ENCODE assay signal across 9 cellular contexts in the genomic region with DNA sequence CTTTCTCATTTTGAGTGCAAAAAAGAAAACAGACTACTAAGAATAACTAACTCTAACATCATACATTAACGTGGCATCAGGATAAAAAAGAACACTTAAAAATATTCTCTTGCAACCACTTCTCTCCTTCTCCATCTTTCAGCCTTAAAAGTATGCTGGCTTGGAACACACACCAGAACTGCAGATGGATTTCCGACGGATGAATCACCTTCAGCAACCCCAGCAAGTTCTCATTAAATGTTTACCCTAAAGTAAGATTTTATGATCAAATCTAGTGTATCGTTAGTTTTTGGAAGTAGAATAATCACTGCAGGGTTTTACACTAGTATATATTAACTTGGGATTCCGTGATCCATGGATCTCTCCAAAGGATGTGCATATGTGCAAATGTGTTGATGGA. TPM values are rescaled to one million over a fixed set of nuclear protein-coding genes. Genes with fewer than 3 reads are reported as not detected.
DNase-seq lines count a peak whose midpoint lies in the region; ATAC-seq, FAIRE-seq and TF ChIP-seq lines count a peak whose summit lies in the region.
"Had no signal": no experiment of that assay in that cellular context is flagged by ENCODE, and none has a peak within 500 bp of the region (broad histone marks: within the 10 kb centered on the region; RNA-seq: fewer than 3 reads in every experiment).

No MANE protein-coding gene starts in this region.

- no peak for TF ChIP-seq CTCF in activated CD8-positive, alpha-beta T cell treated with anti-CD3 and anti-CD28 coated beads for 36 hours (IDR thresholded peaks at IDR 0.05)
- no peak for TF ChIP-seq CTCF in type B pancreatic cell (conservative IDR thresholded peaks at IDR 0.05)
- TF ChIP-seq CTCF in D721Med (IDR thresholded peaks at IDR 0.05; ENCODE audit: insufficient read depth, missing control alignments): no peak

- no peak for FAIRE-seq in D721Med (lab: Jason Lieb, UNC)

- CTCF ChIA-PET in activated CD8-positive, alpha-beta T cell treated with anti-CD3 and anti-CD28 coated beads for 36 hours (lab: Charles Lee): interaction anchor here (0.8 to 4.4 kb wide), 9 partner anchors 12 to 220 kb away, joined by 3 to 29 read pairs (median 3); a partner anchor contains a TSS

- ATAC-seq in activated CD8-positive, alpha-beta T cell treated with anti-CD3 and anti-CD28 coated beads for 36 hours: no peak
- no peak for ATAC-seq in HG03045 (IDR thresholded peaks at IDR 0.05; ENCODE audit: unreplicated experiment)

- peaks cover 55% of the 10 kb centered on the region for H3K4me1 Mint-ChIP-seq in activated naive CD4-positive, alpha-beta T cell treated with anti-CD3 and anti-CD28 coated beads, Interleukin-2, amount 50 U/mL, for 24 hours
- peaks cover 46% of the 10 kb centered on the region for H3K4me1 Mint-ChIP-seq in activated CD8-positive, alpha-beta T cell treated with anti-CD3 and anti-CD28 coated beads for 36 hours (ENCODE audit: low read depth)
- peaks cover 38 to 51% of the 10 kb centered on the region in 2 donors for H3K4me1 Mint-ChIP-seq in immature natural killer cell
- peaks cover 28% of the 10 kb centered on the region for H3K4me1 Mint-ChIP-seq in type B pancreatic cell (ENCODE audit: unreplicated experiment)

- POLR2A ChIA-PET in activated CD8-positive, alpha-beta T cell treated with anti-CD3 and anti-CD28 coated beads for 36 hours (lab: Charles Lee): interaction anchor here (0.6 to 1.8 kb wide), 9 partner anchors 9 to 158 kb away, joined by 3 to 8 read pairs (median 3); a partner anchor contains a TSS

- H3K9me3 Mint-ChIP-seq in activated naive CD4-positive, alpha-beta T cell treated with anti-CD3 and anti-CD28 coated beads, Interleukin-2, amount 50 U/mL, for 24 hours: no peaks in the 10 kb centered on the region
- no peaks in the 10 kb centered on the region for H3K9me3 Mint-ChIP-seq in activated CD8-positive, alpha-beta T cell treated with anti-CD3 and anti-CD28 coated beads for 36 hours
- H3K9me3 Mint-ChIP-seq in immature natural killer cell (no peaks in the 10 kb centered on the region), type B pancreatic cell (no peaks in the 10 kb centered on the region)

- peak overlapping the region; percentile 98 for H3K27ac Mint-ChIP-seq in activated naive CD4-positive, alpha-beta T cell treated with anti-CD3 and anti-CD28 coated beads, Interleukin-2, amount 50 U/mL, for 24 hours
- H3K27ac Mint-ChIP-seq in activated CD8-positive, alpha-beta T cell treated with anti-CD3 and anti-CD28 coated beads for 36 hours: peak overlapping the region; percentile 99
- peak overlapping the region; percentile 97 to 99 (median 98) for H3K27ac Mint-ChIP-seq in immature natural killer cell
- peak overlapping the region; percentile 85 for H3K27ac Mint-ChIP-seq in type B pancreatic cell

- H3K36me3 Mint-ChIP-seq in activated naive CD4-positive, alpha-beta T cell treated with anti-CD3 and anti-CD28 coated beads, Interleukin-2, amount 50 U/mL, for 24 hours: peaks cover 11% of the 10 kb centered on the region
- H3K36me3 Mint-ChIP-seq in activated CD8-positive, alpha-beta T cell treated with anti-CD3 and anti-CD28 coated beads for 36 hours (ENCODE audit: low read depth): peaks cover 17% of the 10 kb centered on the region
- H3K36me3 Mint-ChIP-seq in immature natural killer cell: peaks cover 0 to 4% (median 3%) of the 10 kb centered on the region in 3 donors
- peaks cover 6% of the 10 kb centered on the region for H3K36me3 Mint-ChIP-seq in type B pancreatic cell

- peak overlapping the region; percentile 100 for H3K4me3 Mint-ChIP-seq in activated naive CD4-positive, alpha-beta T cell treated with anti-CD3 and anti-CD28 coated beads, Interleukin-2, amount 50 U/mL, for 24 hours
- H3K4me3 Mint-ChIP-seq in activated CD8-positive, alpha-beta T cell treated with anti-CD3 and anti-CD28 coated beads for 36 hours: peak overlapping the region; percentile 99
- H3K4me3 Mint-ChIP-seq in immature natural killer cell: peak overlapping the region; percentile 96 to 98 (median 96)
- H3K4me3 Mint-ChIP-seq in type B pancreatic cell: peak overlapping the region; percentile 86

- intact Hi-C loops in activated CD8-positive, alpha-beta T cell treated with anti-CD3 and anti-CD28 coated beads for 36 hours (cut with micrococcal nuclease): loop anchor here (5.0 kb wide), 1 partner anchor 122 kb away; no protein-coding TSS in a partner anchor

- DNase-seq in activated naive CD4-positive, alpha-beta T cell (lab: John Stamatoyannopoulos, UW): no peak
- no peak for DNase-seq in activated CD8-positive, alpha-beta T cell treated with anti-CD3 and anti-CD28 coated beads for 36 hours
- DNase-seq in immature natural killer cell (no peak), type B pancreatic cell (ENCODE audit: extremely low spot score, unreplicated experiment) (no peak), islet precursor cell (no peak), D721Med (ENCODE audit: insufficient read length, low spot score) (no peak)
- DNase-seq: T-helper 9 cell had no signal

- H3K27me3 Mint-ChIP-seq in activated naive CD4-positive, alpha-beta T cell treated with anti-CD3 and anti-CD28 coated beads, Interleukin-2, amount 50 U/mL, for 24 hours: no peaks in the 10 kb centered on the region
- H3K27me3 Mint-ChIP-seq in activated CD8-positive, alpha-beta T cell treated with anti-CD3 and anti-CD28 coated beads for 36 hours: no peaks in the 10 kb centered on the region
- H3K27me3 Mint-ChIP-seq in immature natural killer cell (ENCODE audit: low read depth in 3 of 3) (peaks cover 6 to 8% (median 7%) of the 10 kb centered on the region in 3 donors), type B pancreatic cell (no peaks in the 10 kb centered on the region)

RNA-seq across cellular contexts. Expression of a gene that starts 1.2 kb away (rescaled TPM):
- total RNA-seq in activated CD8-positive, alpha-beta T cell treated with anti-CD3 and anti-CD28 coated beads for 36 hours: 10 to 100 TPM; 54.9 to 59.5 TPM
- polyA plus RNA-seq in immature natural killer cell: 10 to 100 TPM; 10.4 to 15.2 (median 12.4) TPM
- total RNA-seq in type B pancreatic cell (ENCODE audit: low replicate concordance): 81.3 and 117 TPM in 2 replicates

RNA-seq across cellular contexts. Expression of a gene that starts 50.8 kb away (rescaled TPM):
- total RNA-seq in activated CD8-positive, alpha-beta T cell treated with anti-CD3 and anti-CD28 coated beads for 36 hours: 100 to 1,000 TPM; 173 to 179 TPM
- 100 to 1,000 TPM; 379 to 442 (median 439) TPM for polyA plus RNA-seq in immature natural killer cell
- 273 and 303 TPM in 2 replicates for total RNA-seq in type B pancreatic cell (ENCODE audit: low replicate concordance)

RNA-seq across cellular contexts. Expression of a gene that starts 56.2 kb away (rescaled TPM):
- total RNA-seq in activated CD8-positive, alpha-beta T cell treated with anti-CD3 and anti-CD28 coated beads for 36 hours: under 1 TPM; 0.41 to 0.45 TPM
- polyA plus RNA-seq in immature natural killer cell: under 1 TPM in 1 of 3 donors, not detected in 2; 0.58 TPM
- 3.7 and 4.7 TPM in 2 replicates for total RNA-seq in type B pancreatic cell (ENCODE audit: low replicate concordance)
